9 cellular contexts compared by ENCODE assay signal in the genomic region with DNA sequence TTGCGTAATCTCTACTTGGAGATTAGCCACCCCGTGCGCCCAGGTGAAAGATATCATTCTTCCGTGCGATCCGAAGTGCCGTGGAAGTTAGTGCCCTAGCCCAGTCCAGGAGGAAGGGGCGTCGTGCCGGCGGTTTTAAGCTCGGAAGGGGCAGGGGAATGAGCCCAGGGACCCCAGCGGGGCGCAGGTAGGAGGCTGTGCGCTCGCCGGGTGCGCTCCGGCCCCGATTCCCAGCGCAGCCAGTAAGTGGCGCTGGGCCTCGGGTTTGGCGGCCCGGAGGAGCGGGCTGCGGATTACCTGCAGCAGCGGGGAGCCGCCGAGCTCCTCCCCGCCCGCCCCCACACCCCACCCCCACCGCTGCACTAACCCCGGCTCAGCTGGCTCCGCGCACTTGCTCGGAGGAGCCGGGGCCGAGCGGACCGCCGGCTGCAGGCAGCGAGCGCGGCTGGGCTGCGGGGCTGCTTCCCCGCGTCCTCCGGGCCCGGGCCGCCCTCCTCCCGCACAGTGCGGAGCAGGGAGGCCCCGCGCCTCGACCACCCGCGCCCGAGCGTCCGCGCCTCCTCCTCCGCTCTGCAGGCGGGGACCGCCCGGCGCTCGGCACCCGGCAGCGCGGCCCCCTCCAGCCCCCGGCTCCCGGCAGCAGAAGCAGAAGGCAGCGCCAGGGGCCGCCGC. TPM values are rescaled to one million over a fixed set of nuclear protein-coding genes. Genes with fewer than 3 reads are reported as not detected.
DNase-seq lines count a peak whose midpoint lies in the region; ATAC-seq and TF ChIP-seq lines count a peak whose summit lies in the region.
"Had no signal": no experiment of that assay in that cellular context is flagged by ENCODE, and none has a peak within 500 bp of the region (broad histone marks: within the 10 kb centered on the region; RNA-seq: fewer than 3 reads in every experiment).

A gene (plus strand): TSS at position 390 of the 672 bp plus-strand sequence. CDS start 338 bp downstream, outside the sequence.

- ATAC-seq in lung (ENCODE audit: insufficient read depth, low FRiP score) = peak; percentile 44
- peak in 1 of 2 donors; percentile 58 for ATAC-seq in upper lobe of left lung (ENCODE audit: low FRiP score in 2 of 2)

- WGBS in lung, 2 donors = 3% methylated on average over 51 to 76 of the region's 76 CpGs
- WGBS in upper lobe of left lung, 2 donors = 8 to 9% methylated on average over 9 to 26 of the region's 76 CpGs

- peak within 1 kb of the TSS; percentile 54 for H3K4me3 ChIP-seq in lung
- peak within 1 kb of the TSS; percentile 24 to 57 (median 54) for H3K4me3 ChIP-seq in upper lobe of left lung
- H3K4me3 ChIP-seq: SJSA1 had no signal

- H3K27ac ChIP-seq in lung (ENCODE audit: low read depth in 1 of 2, low read length in 1 of 2) = peak within 1 kb of the TSS; percentile 74 to 97
- peak within 1 kb of the TSS in 3 of 4 donors; percentile 55 to 68 (median 56) for H3K27ac ChIP-seq in upper lobe of left lung
- H3K27ac ChIP-seq: SJSA1 had no signal

- peaks cover 43% of the 10 kb centered on the region for H3K27me3 Mint-ChIP-seq in activated naive CD4-positive, alpha-beta T cell treated with anti-CD3 and anti-CD28 coated beads, Interleukin-2, amount 50 U/mL, for 24 hours
- peaks cover 49% of the 10 kb centered on the region for H3K27me3 Mint-ChIP-seq in chondrocyte (ENCODE audit: low read depth)

- DNase-seq in activated naive CD4-positive, alpha-beta T cell (lab: John Stamatoyannopoulos, UW) = no peak
- peak; percentile 65 for DNase-seq in chondrocyte (ENCODE audit: low spot score)
- DNase-seq in lung (ENCODE audit: low spot score) = no peak
- DNase-seq in upper lobe of left lung = peak in 1 of 2 donors; percentile 86
- no peak for DNase-seq in DMS153 treated with DMSO at 0.1 percent for 48 hours (lab: John Stamatoyannopoulos, UW; ENCODE audit: unreplicated experiment)
- no peak for DNase-seq in SKM-1 treated with dmso at 0.1 percent for 144 hours (lab: John Stamatoyannopoulos, UW; ENCODE audit: unreplicated experiment)
- DNase-seq in dedifferentiated amniotic fluid mesenchymal stem cell (ENCODE audit: extremely low spot score) = no peak

- peaks cover 9% of the 10 kb centered on the region for H3K27me3 ChIP-seq in lung (ENCODE audit: control insufficient read depth, insufficient read depth)
- peaks cover 0 to 28% (median 13%) of the 10 kb centered on the region in 4 donors for H3K27me3 ChIP-seq in upper lobe of left lung

- TF ChIP-seq CTCF in chondrocyte (IDR thresholded peaks at IDR 0.05) = peak; percentile 68
- TF ChIP-seq CTCF in lung (IDR thresholded peaks at IDR 0.05; ENCODE audit: control extremely low read depth, extremely low read depth) = no peak
- TF ChIP-seq CTCF in upper lobe of left lung (IDR thresholded peaks at IDR 0.05) = peak in 3 of 6 experiments; percentile 16 to 45 (median 26)

- H3K4me1 ChIP-seq in lung (ENCODE audit: control insufficient read depth in 2 of 2, insufficient read depth in 2 of 2, low read length in 2 of 2) = peaks cover 0 to 4% of the 10 kb centered on the region in 2 donors
- H3K4me1 ChIP-seq in upper lobe of left lung = peaks cover 0 to 20% (median 5%) of the 10 kb centered on the region in 4 donors
- H3K4me1 ChIP-seq: SJSA1 had no signal

- no peak for TF ChIP-seq POLR2A in upper lobe of left lung (IDR thresholded peaks at IDR 0.05)

- H3K4me3 Mint-ChIP-seq in activated naive CD4-positive, alpha-beta T cell treated with anti-CD3 and anti-CD28 coated beads, Interleukin-2, amount 50 U/mL, for 24 hours = peak within 1 kb of the TSS; percentile 43
- peak within 1 kb of the TSS; percentile 64 for H3K4me3 Mint-ChIP-seq in chondrocyte (ENCODE audit: unreplicated experiment)

- no peak for TF ChIP-seq EP300 in upper lobe of left lung (IDR thresholded peaks at IDR 0.05)

- H3K9me3 ChIP-seq in lung (ENCODE audit: control insufficient read depth in 2 of 2, insufficient read depth in 1 of 2, low read length in 1 of 2) (no peaks in the 10 kb centered on the region), upper lobe of left lung (no peaks in the 10 kb centered on the region)
- H3K9me3 ChIP-seq: SJSA1 had no signal

- no peaks in the 10 kb centered on the region for H3K36me3 Mint-ChIP-seq in activated naive CD4-positive, alpha-beta T cell treated with anti-CD3 and anti-CD28 coated beads, Interleukin-2, amount 50 U/mL, for 24 hours
- H3K36me3 Mint-ChIP-seq in chondrocyte (ENCODE audit: low read depth) = no peaks in the 10 kb centered on the region

- H3K27ac Mint-ChIP-seq in activated naive CD4-positive, alpha-beta T cell treated with anti-CD3 and anti-CD28 coated beads, Interleukin-2, amount 50 U/mL, for 24 hours = no peak within 1 kb of the TSS
- H3K27ac Mint-ChIP-seq in chondrocyte (ENCODE audit: unreplicated experiment) = no peak within 1 kb of the TSS

- no peaks in the 10 kb centered on the region for H3K9me3 Mint-ChIP-seq in activated naive CD4-positive, alpha-beta T cell treated with anti-CD3 and anti-CD28 coated beads, Interleukin-2, amount 50 U/mL, for 24 hours
- no peaks in the 10 kb centered on the region for H3K9me3 Mint-ChIP-seq in chondrocyte (ENCODE audit: low read depth)

- H3K36me3 ChIP-seq in lung (ENCODE audit: control insufficient read depth in 2 of 2, insufficient read depth in 2 of 2, low read length in 2 of 2) = no peaks in the 10 kb centered on the region
- H3K36me3 ChIP-seq in upper lobe of left lung = no peaks in the 10 kb centered on the region
- H3K36me3 ChIP-seq: SJSA1 had no signal

- H3K4me1 Mint-ChIP-seq in activated naive CD4-positive, alpha-beta T cell treated with anti-CD3 and anti-CD28 coated beads, Interleukin-2, amount 50 U/mL, for 24 hours = peaks cover 9% of the 10 kb centered on the region
- peaks cover 17% of the 10 kb centered on the region for H3K4me1 Mint-ChIP-seq in chondrocyte (ENCODE audit: low read depth)

RNA-seq across cellular contexts. Expression of the gene that starts here (rescaled TPM):
- total RNA-seq in chondrocyte (0.02 to 0.15 TPM (median 0.12 TPM) in 3 replicates), lung (10 to 100 TPM in 1 of 2 donors, 1 to 10 TPM in 1; 2.9 to 11.6 TPM), upper lobe of left lung (10 to 100 TPM in 1 of 6 donors, 1 to 10 TPM in 5; 1.8 to 23.0 (median 3.7) TPM)
- 1 to 10 TPM in 1 of 2 donors, under 1 TPM in 1; 0.43 to 1.1 TPM for polyA plus RNA-seq in lung
- total RNA-seq: SJSA1 had no signal

Comparison
In these comparisons a context has a peak if more than half of its experiments do, and no peak if none do; other contexts are left out.
1. Peak in DNase-seq in chondrocyte; RNA of the gene not detected or under 1 TPM.